Comparison of ENCODE assay signal across 8 cellular contexts in the genomic region with DNA sequence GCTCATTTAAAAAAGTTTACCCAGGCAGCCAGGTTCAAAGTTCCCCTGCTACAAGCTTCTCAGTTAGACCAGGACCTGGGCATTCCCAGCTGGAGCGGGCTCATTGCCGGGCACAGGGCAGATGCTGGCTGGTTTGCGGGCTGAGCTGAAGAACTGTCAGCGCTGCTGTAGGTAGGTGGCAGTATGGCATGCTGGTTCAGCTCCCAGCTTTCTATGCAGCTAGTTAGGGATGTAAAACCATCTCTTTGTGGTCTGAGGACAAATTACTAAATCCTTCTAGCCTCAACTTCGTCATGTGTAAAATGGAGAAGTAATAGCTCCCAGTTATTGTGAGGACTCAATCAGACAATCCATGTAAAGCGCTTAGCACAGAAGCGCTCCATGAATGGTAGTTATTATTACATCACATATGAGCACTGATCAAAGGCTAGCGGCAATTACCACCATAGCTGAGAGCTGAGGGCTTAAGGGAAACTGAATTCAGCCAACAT. TPM values are rescaled to one million over a fixed set of nuclear protein-coding genes. Genes with fewer than 3 reads are reported as not detected.
DNase-seq lines count a peak whose midpoint lies in the region; ATAC-seq and TF ChIP-seq lines count a peak whose summit lies in the region.

No MANE protein-coding gene starts in this region.

- POLR2A ChIA-PET in RWPE1 (lab: Yijun Ruan, JAX; ENCODE audit: low non-redundant PET): no interaction called here

- peak overlapping the region; percentile 70 for H3K4me3 Mint-ChIP-seq in activated naive CD4-positive, alpha-beta T cell treated with anti-CD3 and anti-CD28 coated beads, Interleukin-2, amount 10 ng/mL, durations not matched to agents 7 days and 5 days

- H3K36me3 ChIP-seq in aorta (ENCODE audit: control insufficient read depth in 1 of 2, insufficient read depth in 2 of 2, low read length in 1 of 2): no peaks in the 10 kb centered on the region

- H3K27ac Mint-ChIP-seq in activated naive CD4-positive, alpha-beta T cell treated with anti-CD3 and anti-CD28 coated beads, Interleukin-2, amount 10 ng/mL, durations not matched to agents 7 days and 5 days: no peak overlapping the region

- H3K4me1 ChIP-seq in aorta (ENCODE audit: control insufficient read depth in 1 of 2, insufficient read depth in 2 of 2, low read length in 2 of 2): peaks cover 0 to 3% of the 10 kb centered on the region in 2 donors

- TF ChIP-seq CTCF in RWPE1 (conservative IDR thresholded peaks at IDR 0.05; ENCODE audit: low read depth): peak; percentile 76

- peaks cover 35% of the 10 kb centered on the region for H3K4me1 Mint-ChIP-seq in activated naive CD4-positive, alpha-beta T cell treated with anti-CD3 and anti-CD28 coated beads, Interleukin-2, amount 10 ng/mL, durations not matched to agents 7 days and 5 days

- ATAC-seq in aorta (ENCODE audit: low FRiP score) (peak; percentile 85), HG02981 (IDR thresholded peaks at IDR 0.05; ENCODE audit: unreplicated experiment) (no peak)

- no peaks in the 10 kb centered on the region for H3K36me3 Mint-ChIP-seq in activated naive CD4-positive, alpha-beta T cell treated with anti-CD3 and anti-CD28 coated beads, Interleukin-2, amount 10 ng/mL, durations not matched to agents 7 days and 5 days

- H3K27ac ChIP-seq in RWPE1 (no peak overlapping the region), aorta (ENCODE audit: low read depth in 1 of 2, low read length in 2 of 2) (peak overlapping the region in 1 of 2 donors; percentile 48)

- H3K27me3 ChIP-seq in aorta (ENCODE audit: control insufficient read depth in 1 of 2, insufficient read depth in 2 of 2, low read length in 1 of 2): no peaks in the 10 kb centered on the region

- CTCF ChIA-PET in RWPE1 (lab: Yijun Ruan, JAX): interaction anchor here (0.5 to 1.2 kb wide), 9 partner anchors 13 to 664 kb away, joined by 3 to 8 read pairs (median 3); no protein-coding TSS in a partner anchor
- CTCF ChIA-PET in activated naive CD4-positive, alpha-beta T cell treated with anti-CD3 and anti-CD28 coated beads, Interleukin-2, amount 10 ng/mL, durations not matched to agents 7 days and 5 days (lab: Charles Lee): interaction anchor here (0.6 to 2.3 kb wide), 47 partner anchors 12 to 871 kb away, joined by 3 to 34 read pairs (median 5); no protein-coding TSS in a partner anchor

- peaks cover 50% of the 10 kb centered on the region for H3K27me3 Mint-ChIP-seq in activated naive CD4-positive, alpha-beta T cell treated with anti-CD3 and anti-CD28 coated beads, Interleukin-2, amount 10 ng/mL, durations not matched to agents 7 days and 5 days

- intact Hi-C loops in aorta (cut with DNase I): loop anchor here (1.0 to 5.0 kb wide), 7 partner anchors 165 to 511 kb away; a partner anchor contains a TSS

- no peaks in the 10 kb centered on the region for H3K9me3 Mint-ChIP-seq in activated naive CD4-positive, alpha-beta T cell treated with anti-CD3 and anti-CD28 coated beads, Interleukin-2, amount 10 ng/mL, durations not matched to agents 7 days and 5 days

- DNase-seq in ELF-1 (ENCODE audit: low read depth, low spot score) (peak; percentile 57), KG1 (lab: John Stamatoyannopoulos, UW) (peak; percentile 56), RWPE1 (ENCODE audit: low spot score) (peak; percentile 31), foreskin melanocyte (peak; percentile 35), occipital lobe (lab: John Stamatoyannopoulos, UW) (peak; percentile 71), aorta (peak; percentile 88 to 89)
- peak; percentile 71 for DNase-seq in activated naive CD4-positive, alpha-beta T cell treated with anti-CD3 and anti-CD28 coated beads, Interleukin-2, amount 10 ng/mL, durations not matched to agents 7 days and 5 days

- no peaks in the 10 kb centered on the region for H3K9me3 ChIP-seq in aorta (ENCODE audit: control insufficient read depth, low read length)

- no peak overlapping the region for H3K4me3 ChIP-seq in aorta (ENCODE audit: low read length in 2 of 2)

- 13 to 16% methylated on average over 8 of the region's 8 CpGs for whole genome bisulfite sequencing in aorta, 2 donors

RNA-seq across cellular contexts. Expression of a gene that starts 2.4 kb away (rescaled TPM):
- 129 TPM for total RNA-seq in occipital lobe
- 100 to 1,000 TPM in 1 of 2 donors, 10 to 100 TPM in 1; 61.9 to 112 TPM for total RNA-seq in aorta
- polyA plus RNA-seq in aorta: 10 to 100 TPM in 1 of 2 donors, 1 to 10 TPM in 1; 7.0 to 11.8 TPM

Comparison
In these comparisons a context has a peak if more than half of its experiments do, and no peak if none do; other contexts are left out.
1. DNase-seq: peak in every context shown above with its lines; median percentile 88 in aorta; 71 in activated naive CD4-positive, alpha-beta T cell treated with anti-CD3 and anti-CD28 coated beads, Interleukin-2, amount 10 ng/mL, durations not matched to agents 7 days and 5 days; 71 in occipital lobe; 57 in ELF-1; 56 in KG1; 35 in foreskin melanocyte; 31 in RWPE1.